ENCODE assay signal across 1 cellular context in genomic region chr21:18244721-18245486, GRCh38.
TF ChIP-seq lines count a peak whose summit lies in the region.

TSS of gene CHODL (plus strand) at chr21:18244833. CDS start at chr21:18245224, 391 bp downstream.

TF ChIP-seq in H1, 55 proteins besides CTCF, POLR2A, EP300 and RAD21 (continued from another document):
- TF ChIP-seq HDAC2 (IDR thresholded peaks at IDR 0.05; ENCODE audit: borderline replicate concordance in 1 of 2, low read depth in 2 of 2, low read length in 2 of 2) (peak in 1 of 2 experiments; percentile 74; a peak in 1 of 4 replicates), SIRT6 (IDR thresholded peaks at IDR 0.05; ENCODE audit: low read length) (no peak), TBP (IDR thresholded peaks at IDR 0.05; ENCODE audit: low read depth, low read length) (no peak), TAF7 (optimal IDR thresholded peaks at IDR 0.05; ENCODE audit: borderline replicate concordance, low read depth, low read length) (no peak), MAX (IDR thresholded peaks at IDR 0.05) (peak; percentile 83), KDM4A (IDR thresholded peaks at IDR 0.05; ENCODE audit: low read depth, low read length, severe bottlenecking) (peak; percentile 97), SUZ12 (IDR thresholded peaks at IDR 0.05; ENCODE audit: low read length) (peak; percentile 77; the same call in 1 of the 2 replicates), E2F6 (IDR thresholded peaks at IDR 0.05) (peak; percentile 65), EZH2 (IDR thresholded peaks at IDR 0.05; ENCODE audit: low read depth, low read length, severe bottlenecking) (peak; percentile 82)
